ENCODE assay signal across 16 cellular contexts in the genomic region with DNA sequence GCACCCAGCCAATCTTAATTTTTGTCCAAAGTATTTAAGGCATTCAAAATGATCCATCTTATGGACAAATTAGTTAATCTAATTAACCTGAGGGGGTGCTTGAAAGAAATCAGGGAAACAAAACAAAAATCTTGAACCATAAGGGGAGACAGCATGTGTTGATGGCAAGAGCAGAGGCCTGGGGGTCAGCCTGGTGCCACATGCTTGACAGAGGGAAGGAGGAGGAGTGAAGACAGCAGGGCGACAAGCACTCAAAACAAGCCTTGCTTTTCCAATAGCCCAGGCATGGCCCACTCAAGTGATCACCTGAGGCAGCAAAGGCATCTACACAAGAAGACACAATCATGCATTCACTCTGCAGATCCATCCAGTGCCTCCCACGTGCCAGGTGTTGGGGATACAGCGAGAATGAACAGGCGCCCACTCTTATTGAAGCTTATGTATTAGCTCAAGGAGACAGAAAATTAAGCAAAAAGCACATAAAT. TPM values are rescaled to one million over a fixed set of nuclear protein-coding genes. Genes with fewer than 3 reads are reported as not detected.
DNase-seq lines count a peak whose midpoint lies in the region; ATAC-seq and TF ChIP-seq lines count a peak whose summit lies in the region.
"Had no signal": no experiment of that assay in that cellular context is flagged by ENCODE, and none has a peak within 500 bp of the region (broad histone marks: within the 10 kb centered on the region; RNA-seq: fewer than 3 reads in every experiment).

No MANE protein-coding gene starts in this region.

- H3K4me2 ChIP-seq in neural cell (ENCODE audit: low read length), result no peak overlapping the region

- no peak for ATAC-seq in HG02623 (IDR thresholded peaks at IDR 0.05; ENCODE audit: unreplicated experiment)

- no peaks in the 10 kb centered on the region for H4K20me1 ChIP-seq in neural cell (ENCODE audit: insufficient read depth)
- H4K20me1 ChIP-seq: BLaER1 treated with 17β-estradiol and CSF1 and Interleukin-3, amounts not matched to agents 10 nM and 100 nM had no signal

- WGBS in esophagus muscularis mucosa, result 94% methylated on average over 4 of the region's 4 CpGs
- 90 to 98% methylated on average over 4 of the region's 4 CpGs for WGBS in lower leg skin, 2 donors

- TF ChIP-seq CTCF in esophagus muscularis mucosa (IDR thresholded peaks at IDR 0.05) (no peak), neural cell (IDR thresholded peaks at IDR 0.05; ENCODE audit: poor library complexity, severe bottlenecking) (no peak), lower leg skin (IDR thresholded peaks at IDR 0.05) (no peak)

- intact Hi-C loops in esophagus muscularis mucosa (cut with DNase I), result no loop called here
- intact Hi-C loops in lower leg skin (cut with DNase I; ENCODE audit: low total_unique reads), result no loop called here

- no peak overlapping the region for H3K4me3 ChIP-seq in esophagus muscularis mucosa
- H3K4me3 ChIP-seq in neural cell (ENCODE audit: low read length), result no peak overlapping the region
- no peak overlapping the region for H3K4me3 ChIP-seq in lower leg skin (ENCODE audit: low read depth, poor library complexity, severe bottlenecking)
- H3K4me3 ChIP-seq: BLaER1 treated with 17β-estradiol and CSF1 and Interleukin-3, amounts not matched to agents 10 nM and 100 nM; GM23248; HAP-1 had no signal

- no peaks in the 10 kb centered on the region for H3K9me2 ChIP-seq in neural cell (ENCODE audit: insufficient read depth, low read length)

- no peak for TF ChIP-seq RAD21 in neural cell (conservative IDR thresholded peaks at IDR 0.05)

- no peaks in the 10 kb centered on the region for H3K79me2 ChIP-seq in neural cell (replicated peaks; ENCODE audit: insufficient read depth, low read length)

- H3K27ac ChIP-seq in angular gyrus (ENCODE audit: low read depth, low read length), result peak overlapping the region; percentile 72
- H3K27ac ChIP-seq in esophagus muscularis mucosa (replicated peaks in 1 of 4), result no peak overlapping the region
- H3K27ac ChIP-seq in neural cell (ENCODE audit: low read length), result peak overlapping the region; percentile 54
- H3K27ac ChIP-seq: BLaER1 treated with 17β-estradiol and CSF1 and Interleukin-3, amounts not matched to agents 10 nM and 100 nM; GM23248 had no signal

- no peaks in the 10 kb centered on the region for H3K36me3 ChIP-seq in esophagus muscularis mucosa
- no peaks in the 10 kb centered on the region for H3K36me3 ChIP-seq in neural cell (ENCODE audit: insufficient read depth, low read length)
- H3K36me3 ChIP-seq: BLaER1 treated with 17β-estradiol and CSF1 and Interleukin-3, amounts not matched to agents 10 nM and 100 nM; HAP-1 had no signal

- H2AFZ ChIP-seq in neural cell (ENCODE audit: low read depth, low read length), result no peak overlapping the region
- H2AFZ ChIP-seq: GM23248 had no signal

- no peaks in the 10 kb centered on the region for H3K9me3 ChIP-seq in esophagus muscularis mucosa
- H3K9me3 ChIP-seq in neural cell (ENCODE audit: low read length), result no peaks in the 10 kb centered on the region
- H3K9me3 ChIP-seq: BLaER1 treated with 17β-estradiol and CSF1 and Interleukin-3, amounts not matched to agents 10 nM and 100 nM; HAP-1 had no signal

- peak; percentile 70 for DNase-seq in esophagus muscularis mucosa (ENCODE audit: extremely low spot score)
- no peak for DNase-seq in lower leg skin (ENCODE audit: low spot score in 2 of 2)
- DNase-seq in activated CD4-positive, alpha-beta T cell treated with anti-CD3 and anti-CD28 coated beads, Interleukin-2, amount 50 U/mL, for 48 hours, result no peak
- no peak for DNase-seq in HuH-7 (ENCODE audit: low spot score)
- DNase-seq: CD4-positive, alpha-beta memory T cell; DND-41; GM23248; NCI-H1105; NCI-H146; NCI-H2029; NCI-H2227 treated with DMSO at 0.1 percent for 48 hours had no signal

- TF ChIP-seq POLR2A in esophagus muscularis mucosa (IDR thresholded peaks at IDR 0.05; ENCODE audit: low read depth) (no peak), lower leg skin (IDR thresholded peaks at IDR 0.05) (no peak)

- no peaks in the 10 kb centered on the region for H3F3A ChIP-seq in neural cell (ENCODE audit: insufficient read depth, low read length, poor library complexity, severe bottlenecking)

- TF ChIP-seq EP300 in esophagus muscularis mucosa (IDR thresholded peaks at IDR 0.05), result no peak
- TF ChIP-seq EP300 in neural cell (conservative IDR thresholded peaks at IDR 0.05; ENCODE audit: poor library complexity, severe bottlenecking), result no peak

- H3K4me1 ChIP-seq in esophagus muscularis mucosa, result peaks cover 0 to 9% (median 0%) of the 10 kb centered on the region in 4 donors

- H3K9ac ChIP-seq in neural cell (ENCODE audit: low read length), result no peak overlapping the region
- H3K9ac ChIP-seq: BLaER1 treated with 17β-estradiol and CSF1 and Interleukin-3, amounts not matched to agents 10 nM and 100 nM; GM23248 had no signal

- H3K27me3 ChIP-seq in esophagus muscularis mucosa (no peaks in the 10 kb centered on the region), neural cell (ENCODE audit: insufficient read depth, low read depth, low read length) (no peaks in the 10 kb centered on the region)
- H3K27me3 ChIP-seq: BLaER1 treated with 17β-estradiol and CSF1 and Interleukin-3, amounts not matched to agents 10 nM and 100 nM had no signal

TF ChIP-seq in neural cell, 6 proteins besides CTCF, POLR2A, EP300 and RAD21:
- TF ChIP-seq TAF1 (IDR thresholded peaks at IDR 0.05; ENCODE audit: low read depth) (no peak), SMC3 (conservative IDR thresholded peaks at IDR 0.05; ENCODE audit: poor library complexity) (no peak)

RNA-seq across cellular contexts. Expression of gene MGLL, which starts 25.0 kb away (rescaled TPM):
- total RNA-seq in esophagus muscularis mucosa (100 to 1,000 TPM in 1 of 4 donors, 10 to 100 TPM in 3; 56.5 to 155 (median 80.7) TPM), lower leg skin (10 to 100 TPM; 44.0 to 57.4 (median 48.0) TPM)
- polyA plus RNA-seq in neural cell, result 2.0 and 3.7 TPM in 2 replicates
- 1.5 and 2.7 TPM in 2 replicates for polyA minus RNA-seq in neural cell

Comparison
In these comparisons a context has a peak if more than half of its experiments do, and no peak if none do; other contexts are left out.
1. H3K27ac ChIP-seq: peak in angular gyrus (single experiment) and neural cell (single experiment); none in esophagus muscularis mucosa (0 of 4).